Comparison of ENCODE assay signal across 2 cellular contexts in the genomic region with DNA sequence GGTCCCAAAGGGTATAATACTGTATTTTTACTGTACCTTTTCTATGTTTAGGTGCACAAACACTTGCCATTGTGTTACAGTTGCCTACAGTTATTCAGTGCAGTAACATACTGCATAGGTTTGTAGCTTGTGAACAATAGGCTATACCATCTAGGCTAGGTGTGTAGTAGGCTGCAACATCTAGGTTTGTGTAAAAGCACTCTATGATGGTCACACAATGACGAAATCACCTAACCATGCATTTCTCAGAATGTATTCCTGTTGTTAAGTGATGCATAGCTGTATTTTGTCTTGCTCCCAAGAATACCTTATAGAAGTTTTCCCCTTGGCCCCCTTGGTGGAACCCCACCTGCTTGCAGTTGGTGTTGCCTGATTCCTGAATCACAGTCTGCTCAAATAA.
A peak's percentile ranks its signal among the peaks of the same experiment; 100 is the strongest.
TF ChIP-seq lines count a peak whose summit lies in the region.

No MANE protein-coding gene starts in this region.

TF ChIP-seq in HEK293, 187 proteins besides CTCF, POLR2A, EP300 and RAD21 (continued from another document):
- TF ChIP-seq, protein P1, sequence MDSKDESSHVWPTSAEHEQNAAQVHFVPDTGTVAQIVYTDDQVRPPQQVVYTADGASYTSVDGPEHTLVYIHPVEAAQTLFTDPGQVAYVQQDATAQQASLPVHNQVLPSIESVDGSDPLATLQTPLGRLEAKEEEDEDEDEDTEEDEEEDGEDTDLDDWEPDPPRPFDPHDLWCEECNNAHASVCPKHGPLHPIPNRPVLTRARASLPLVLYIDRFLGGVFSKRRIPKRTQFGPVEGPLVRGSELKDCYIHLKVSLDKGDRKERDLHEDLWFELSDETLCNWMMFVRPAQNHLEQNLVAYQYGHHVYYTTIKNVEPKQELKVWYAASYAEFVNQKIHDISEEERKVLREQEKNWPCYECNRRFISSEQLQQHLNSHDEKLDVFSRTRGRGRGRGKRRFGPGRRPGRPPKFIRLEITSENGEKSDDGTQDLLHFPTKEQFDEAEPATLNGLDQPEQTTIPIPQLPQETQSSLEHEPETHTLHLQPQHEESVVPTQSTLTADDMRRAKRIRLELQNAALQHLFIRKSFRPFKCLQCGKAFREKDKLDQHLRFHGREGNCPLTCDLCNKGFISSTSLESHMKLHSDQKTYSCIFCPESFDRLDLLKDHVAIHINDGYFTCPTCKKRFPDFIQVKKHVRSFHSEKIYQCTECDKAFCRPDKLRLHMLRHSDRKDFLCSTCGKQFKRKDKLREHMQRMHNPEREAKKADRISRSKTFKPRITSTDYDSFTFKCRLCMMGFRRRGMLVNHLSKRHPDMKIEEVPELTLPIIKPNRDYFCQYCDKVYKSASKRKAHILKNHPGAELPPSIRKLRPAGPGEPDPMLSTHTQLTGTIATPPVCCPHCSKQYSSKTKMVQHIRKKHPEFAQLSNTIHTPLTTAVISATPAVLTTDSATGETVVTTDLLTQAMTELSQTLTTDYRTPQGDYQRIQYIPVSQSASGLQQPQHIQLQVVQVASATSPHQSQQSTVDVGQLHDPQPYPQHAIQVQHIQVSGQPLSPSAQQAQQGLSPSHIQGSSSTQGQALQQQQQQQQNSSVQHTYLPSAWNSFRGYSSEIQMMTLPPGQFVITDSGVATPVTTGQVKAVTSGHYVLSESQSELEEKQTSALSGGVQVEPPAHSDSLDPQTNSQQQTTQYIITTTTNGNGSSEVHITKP (tag by site-specific recombination; IDR thresholded peaks at IDR 0.05) = peak; percentile 90
- TF ChIP-seq ZBTB20 (tag by site-specific recombination; IDR thresholded peaks at IDR 0.05) (no peak), KLF1 (tag by site-specific recombination; IDR thresholded peaks at IDR 0.05) (no peak), ZNF76 (tag by site-specific recombination; IDR thresholded peaks at IDR 0.05; ENCODE audit: borderline replicate concordance, low read depth) (no peak)
TF ChIP-seq in HEK293: peak in this region for 1.

TF ChIP-seq in K562, 482 proteins besides CTCF, POLR2A, EP300 and RAD21 (continued from another document):
- TF ChIP-seq, protein P1 (IDR thresholded peaks at IDR 0.05; ENCODE audit: partially characterized antibody) = peak; percentile 96
- TF ChIP-seq, protein P2, sequence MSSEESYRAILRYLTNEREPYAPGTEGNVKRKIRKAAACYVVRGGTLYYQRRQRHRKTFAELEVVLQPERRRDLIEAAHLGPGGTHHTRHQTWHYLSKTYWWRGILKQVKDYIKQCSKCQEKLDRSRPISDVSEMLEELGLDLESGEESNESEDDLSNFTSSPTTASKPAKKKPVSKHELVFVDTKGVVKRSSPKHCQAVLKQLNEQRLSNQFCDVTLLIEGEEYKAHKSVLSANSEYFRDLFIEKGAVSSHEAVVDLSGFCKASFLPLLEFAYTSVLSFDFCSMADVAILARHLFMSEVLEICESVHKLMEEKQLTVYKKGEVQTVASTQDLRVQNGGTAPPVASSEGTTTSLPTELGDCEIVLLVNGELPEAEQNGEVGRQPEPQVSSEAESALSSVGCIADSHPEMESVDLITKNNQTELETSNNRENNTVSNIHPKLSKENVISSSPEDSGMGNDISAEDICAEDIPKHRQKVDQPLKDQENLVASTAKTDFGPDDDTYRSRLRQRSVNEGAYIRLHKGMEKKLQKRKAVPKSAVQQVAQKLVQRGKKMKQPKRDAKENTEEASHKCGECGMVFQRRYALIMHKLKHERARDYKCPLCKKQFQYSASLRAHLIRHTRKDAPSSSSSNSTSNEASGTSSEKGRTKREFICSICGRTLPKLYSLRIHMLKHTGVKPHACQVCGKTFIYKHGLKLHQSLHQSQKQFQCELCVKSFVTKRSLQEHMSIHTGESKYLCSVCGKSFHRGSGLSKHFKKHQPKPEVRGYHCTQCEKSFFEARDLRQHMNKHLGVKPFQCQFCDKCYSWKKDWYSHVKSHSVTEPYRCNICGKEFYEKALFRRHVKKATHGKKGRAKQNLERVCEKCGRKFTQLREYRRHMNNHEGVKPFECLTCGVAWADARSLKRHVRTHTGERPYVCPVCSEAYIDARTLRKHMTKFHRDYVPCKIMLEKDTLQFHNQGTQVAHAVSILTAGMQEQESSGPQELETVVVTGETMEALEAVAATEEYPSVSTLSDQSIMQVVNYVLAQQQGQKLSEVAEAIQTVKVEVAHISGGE (CRISPR knock-in tag; IDR thresholded peaks at IDR 0.05) = no peak
